ENCODE assay signal across 9 cellular contexts in genomic region chr16:25838724-25839186, GRCh38.
A peak's percentile ranks its signal among the peaks of the same experiment; 100 is the strongest.
DNase-seq lines count a peak whose midpoint lies in the region; ATAC-seq and TF ChIP-seq lines count a peak whose summit lies in the region.
"Had no signal": no experiment of that assay in that cellular context is flagged by ENCODE, and none has a peak within 500 bp of the region (broad histone marks: within the 10 kb centered on the region; RNA-seq: fewer than 3 reads in every experiment).

No MANE protein-coding gene starts in this region.

- H3K9me3 ChIP-seq in Panc1 (ENCODE audit: control insufficient read depth, insufficient read depth, low read depth, low read length): no peaks in the 10 kb centered on the region
- no peaks in the 10 kb centered on the region for H3K9me3 ChIP-seq in iPS-20b (ENCODE audit: insufficient read depth, low read depth, low read length)

- peak; percentile 73 for ATAC-seq in Panc1
- ATAC-seq in GM19463 (IDR thresholded peaks at IDR 0.05; ENCODE audit: unreplicated experiment): no peak

- BruUV-seq in Panc1 (replicated peaks; lab: Mats Ljungman, UMichigan): no TSS peak

- DNase-seq in DMS79 treated with DMSO at 0.1 percent for 48 hours (lab: John Stamatoyannopoulos, UW) (peak; percentile 7), DMS79 (lab: John Stamatoyannopoulos, UW) (no peak), LoVo (ENCODE audit: low spot score) (peak; percentile 61), Panc1 (ENCODE audit: low read depth, low spot score) (peak; percentile 33), astrocyte of the hippocampus (ENCODE audit: low read depth, low spot score) (peak; percentile 55)
- peak; percentile 3 to 20 for DNase-seq in stimulated activated CD4-positive, alpha-beta T cell treated with anti-CD3 and anti-CD28 coated beads, Interleukin-2, amount 100 ng/mL, for 24 hours
- DNase-seq: activated naive CD8-positive, alpha-beta T cell treated with anti-CD3 and anti-CD28 coated beads, Interleukin-2, amount 10 ng/mL, durations not matched to agents 7 days and 5 days had no signal

- no peaks in the 10 kb centered on the region for H3K4me1 ChIP-seq in Panc1 (ENCODE audit: control insufficient read depth, insufficient read depth, low read length)
- peaks cover 9% of the 10 kb centered on the region for H3K4me1 ChIP-seq in iPS-20b (ENCODE audit: insufficient read depth, low read length)

- CTCF ChIA-PET in Panc1 (lab: Charles Lee): interaction anchor here (0.7 kb wide), 1 partner anchor 1271 kb away, joined by 13 read pairs; no protein-coding TSS in a partner anchor

- peaks cover 9% of the 10 kb centered on the region for H3K27me3 ChIP-seq in Panc1 (ENCODE audit: control insufficient read depth, insufficient read depth, low read length)
- no peaks in the 10 kb centered on the region for H3K27me3 ChIP-seq in iPS-20b (ENCODE audit: insufficient read depth, low read length)

- peak; percentile 78 for TF ChIP-seq CTCF in Panc1 (IDR thresholded peaks at IDR 0.05)

- H3K27ac ChIP-seq in Panc1 (ENCODE audit: low read length) (no peak overlapping the region), iPS-20b (ENCODE audit: low read length) (no peak overlapping the region)

- intact Hi-C loops in Panc1 (cut with micrococcal nuclease; ENCODE audit: unreplicated experiment): loop anchor here (1.0 kb wide), 1 partner anchor 1272 kb away; no protein-coding TSS in a partner anchor

- POLR2A ChIA-PET in Panc1 (lab: Charles Lee): interaction anchor here (0.5 kb wide), 1 partner anchor 12 kb away, joined by 3 read pairs; no protein-coding TSS in a partner anchor

- H3K4me3 ChIP-seq in Panc1 (ENCODE audit: low read depth in 2 of 2, low read length in 2 of 2): peak overlapping the region in 1 of 2 experiments; percentile 4; a peak in 1 of 4 replicates
- H3K4me3 ChIP-seq in iPS-20b (ENCODE audit: low read length): peak overlapping the region; percentile 48; the same call in 1 of the 2 replicates

- no peak overlapping the region; the same call in 1 of the 2 replicates for H3K9ac ChIP-seq in iPS-20b (ENCODE audit: low read depth, low read length)

- H3K36me3 ChIP-seq in Panc1 (ENCODE audit: control insufficient read depth, insufficient read depth, low read length) (no peaks in the 10 kb centered on the region), iPS-20b (ENCODE audit: insufficient read depth, low read depth, low read length) (no peaks in the 10 kb centered on the region)

- in situ Hi-C loops in Panc1 (cut with HindIII; ENCODE audit: low pct_unique_long_range_greater_than_20kb, low sequenced_read_pairs): no loop called here
